ENCODE assay signal across 8 cellular contexts in genomic region chr11:15006139-15006759, GRCh38. TPM values are rescaled to one million over a fixed set of nuclear protein-coding genes. Genes with fewer than 3 reads are reported as not detected.
DNase-seq lines count a peak whose midpoint lies in the region; ATAC-seq and TF ChIP-seq lines count a peak whose summit lies in the region.

No MANE protein-coding gene starts in this region.

- peak; percentile 79 for TF ChIP-seq RAD21 in Ishikawa (IDR thresholded peaks at IDR 0.05; ENCODE audit: low read depth)

- H3K9me3 ChIP-seq in PC-3 (ENCODE audit: low read length) (no peaks in the 10 kb centered on the region), vagina (no peaks in the 10 kb centered on the region)

- no peaks in the 10 kb centered on the region for H3K27me3 ChIP-seq in PC-3 (ENCODE audit: low read length)
- H3K27me3 ChIP-seq in vagina, result no peaks in the 10 kb centered on the region

- no peak overlapping the region for H3K4me3 Mint-ChIP-seq in Calu3 (ENCODE audit: low read depth, unreplicated experiment)

- no TSS peak for BruUV-seq in Calu3 (replicated peaks; lab: Mats Ljungman, UMichigan)
- no TSS peak for BruUV-seq in PC-3 (replicated peaks; lab: Mats Ljungman, UMichigan)

- TF ChIP-seq CTCF in Calu3 (IDR thresholded peaks at IDR 0.05; ENCODE audit: unreplicated experiment) (peak; percentile 37), PC-3 (conservative IDR thresholded peaks at IDR 0.05; ENCODE audit: low read depth, low read length) (peak; percentile 56), epithelial cell of proximal tubule (conservative IDR thresholded peaks at IDR 0.05; ENCODE audit: low read depth, low read length) (peak; percentile 65), vagina (IDR thresholded peaks at IDR 0.05) (no peak)

- no peaks in the 10 kb centered on the region for H4K20me1 ChIP-seq in PC-3 (ENCODE audit: low read length)

- no peak overlapping the region for H3K27ac Mint-ChIP-seq in Calu3 (ENCODE audit: unreplicated experiment)

- no peaks in the 10 kb centered on the region for H3K36me3 Mint-ChIP-seq in Calu3 (ENCODE audit: insufficient read depth, unreplicated experiment)

- no peaks in the 10 kb centered on the region for H3F3A ChIP-seq in PC-3 (ENCODE audit: low read length, unreplicated experiment)

- no peak overlapping the region for H3K4me3 ChIP-seq in PC-3 (ENCODE audit: low read length)
- H3K4me3 ChIP-seq in epithelial cell of proximal tubule (ENCODE audit: low read depth, low read length), result no peak overlapping the region
- H3K4me3 ChIP-seq in vagina, result no peak overlapping the region

- no peak overlapping the region for H3K9ac ChIP-seq in PC-3 (ENCODE audit: low read length)

- H3K4me1 ChIP-seq in PC-3 (ENCODE audit: insufficient read depth, low read length) (no peaks in the 10 kb centered on the region), vagina (no peaks in the 10 kb centered on the region)

- DNase-seq in Calu3 (peak; percentile 4), PC-3 (peak; percentile 55), epithelial cell of proximal tubule (ENCODE audit: low read depth) (no peak), stromal cell of bone marrow (ENCODE audit: low read depth) (peak; percentile 8), vagina (ENCODE audit: extremely low spot score in 2 of 2) (no peak)
- no peak for DNase-seq in activated T-cell treated with anti-CD3 and anti-CD28 coated beads, Interleukin-2, amount 50 U/mL, for 48 hours

- H3K36me3 ChIP-seq in PC-3 (ENCODE audit: low read depth, low read length), result no peaks in the 10 kb centered on the region
- H3K36me3 ChIP-seq in vagina, result no peaks in the 10 kb centered on the region

- POLR2A ChIA-PET in PC-3 (lab: Charles Lee; ENCODE audit: unreplicated experiment), result no interaction called here

- CTCF ChIA-PET in Calu3 (lab: Charles Lee) (interaction anchor here (0.6 to 1.7 kb wide), 5 partner anchors 32 to 216 kb away, joined by 3 to 18 read pairs (median 5); no protein-coding TSS in a partner anchor), PC-3 (lab: Charles Lee) (interaction anchor here (1.5 kb wide), 1 partner anchor 98 kb away, joined by 7 read pairs; no protein-coding TSS in a partner anchor)

- no peaks in the 10 kb centered on the region for H3K9me2 ChIP-seq in PC-3 (replicated peaks; ENCODE audit: low read length)

- peaks cover 27% of the 10 kb centered on the region for H3K27me3 Mint-ChIP-seq in Calu3 (ENCODE audit: unreplicated experiment)

- no peaks in the 10 kb centered on the region for H3K4me1 Mint-ChIP-seq in Calu3 (ENCODE audit: low read depth, unreplicated experiment)

- no peak overlapping the region for H2AFZ ChIP-seq in PC-3 (ENCODE audit: low read length)

- no peaks in the 10 kb centered on the region for H3K79me2 ChIP-seq in PC-3 (ENCODE audit: low read length)

- H3K4me2 ChIP-seq in PC-3 (ENCODE audit: low read length), result no peak overlapping the region

- no peak for TF ChIP-seq EP300 in Ishikawa (IDR thresholded peaks at IDR 0.05; ENCODE audit: borderline replicate concordance)

- H3K27ac ChIP-seq in PC-3 (ENCODE audit: low read length), result no peak overlapping the region
- H3K27ac ChIP-seq in vagina, result no peak overlapping the region

- no peaks in the 10 kb centered on the region for H3K9me3 Mint-ChIP-seq in Calu3 (ENCODE audit: low read depth, unreplicated experiment)

- TF ChIP-seq POLR2A in vagina (IDR thresholded peaks at IDR 0.05), result no peak

- intact Hi-C loops in Calu3 (cut with micrococcal nuclease; ENCODE audit: unreplicated experiment) (loop anchor here (1.0 to 5.0 kb wide), 2 partner anchors 34 to 98 kb away; partner anchors contain the start of gene CALCA), PC-3 (cut with micrococcal nuclease) (loop anchor here (1.0 kb wide), 2 partner anchors 98 to 216 kb away; no protein-coding TSS in a partner anchor), vagina (cut with DNase I) (no loop called here)

- ATAC-seq in GM18870 (IDR thresholded peaks at IDR 0.05; ENCODE audit: unreplicated experiment) (peak; percentile 87), PC-3 (peak; percentile 40; the same call in 1 of the 2 replicates)

TF ChIP-seq in Ishikawa, 13 proteins besides CTCF, POLR2A, EP300 and RAD21:
- peak; percentile 76 for TF ChIP-seq MAX (IDR thresholded peaks at IDR 0.05)
- no peak for TF ChIP-seq TEAD4 (IDR thresholded peaks at IDR 0.05)

RNA-seq across cellular contexts. Expression of gene CALCA, which starts 34.1 kb away (rescaled TPM):
- total RNA-seq in Calu3 (2022) (1.2 TPM in 1 of 2 replicates, not detected in the other), PC-3 (2014; rRNA removed) (not detected in 2 replicates), epithelial cell of proximal tubule (0.29 TPM in 1 of 2 replicates, not detected in the other), vagina (not detected)

Comparison
In these comparisons a context has a peak if more than half of its experiments do, and no peak if none do; other contexts are left out.
1. DNase-seq: peak in Calu3 (single experiment), PC-3 (single experiment) and stromal cell of bone marrow (single experiment); none in epithelial cell of proximal tubule (single experiment), activated T-cell treated with anti-CD3 and anti-CD28 coated beads, Interleukin-2, amount 50 U/mL, for 48 hours (0 of 2) and vagina (0 of 2).
2. CTCF ChIP-seq: peak in Calu3 (single experiment), PC-3 (single experiment) and epithelial cell of proximal tubule (single experiment); none in vagina (0 of 3).